1 cellular context compared by ENCODE assay signal in the genomic region with DNA sequence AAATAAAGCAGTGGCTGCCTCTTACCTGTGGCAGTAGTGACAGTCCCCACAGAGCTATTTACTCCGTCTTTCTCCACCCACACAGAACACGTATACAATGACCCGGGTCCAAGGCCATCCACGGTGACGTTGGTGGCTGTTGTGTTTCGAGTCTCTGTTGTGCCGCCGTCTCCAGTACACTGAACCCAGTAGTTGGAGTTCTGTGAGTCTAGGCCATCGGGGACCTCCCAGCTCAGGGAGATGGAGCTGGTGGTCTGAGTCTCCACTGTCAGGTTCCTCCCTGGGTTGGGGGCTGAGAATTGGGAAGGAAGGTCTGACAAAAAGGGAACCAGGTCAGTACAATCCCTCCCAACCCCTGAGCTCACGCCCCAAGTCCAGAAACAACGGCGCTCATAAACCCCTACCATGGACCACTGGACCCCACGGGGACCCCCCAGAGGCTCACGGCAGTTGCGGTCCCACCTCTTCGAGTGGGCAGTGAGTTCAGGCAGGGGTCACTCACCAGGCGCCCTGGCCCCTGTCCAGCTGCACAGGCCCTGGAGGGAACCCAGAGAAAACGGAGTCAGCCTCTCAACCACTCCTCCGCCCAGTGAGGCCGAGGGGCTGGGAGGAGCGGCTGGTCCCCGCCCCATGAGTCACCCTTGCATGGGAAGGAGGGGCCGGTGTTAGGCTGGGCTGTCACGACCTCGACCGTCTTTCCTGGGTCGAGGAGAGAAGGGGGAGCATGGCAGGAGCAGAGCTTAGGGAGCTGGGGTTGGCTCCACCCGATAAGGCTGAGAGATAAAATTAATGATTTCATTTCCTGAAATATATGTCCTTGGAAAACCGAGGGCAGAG.
TF ChIP-seq lines count a peak whose summit lies in the region.

No MANE protein-coding gene starts in this region.

TF ChIP-seq in HCT116, 20 proteins besides CTCF, POLR2A, EP300 and RAD21 (continued from another document):
- TF ChIP-seq, protein P1, sequence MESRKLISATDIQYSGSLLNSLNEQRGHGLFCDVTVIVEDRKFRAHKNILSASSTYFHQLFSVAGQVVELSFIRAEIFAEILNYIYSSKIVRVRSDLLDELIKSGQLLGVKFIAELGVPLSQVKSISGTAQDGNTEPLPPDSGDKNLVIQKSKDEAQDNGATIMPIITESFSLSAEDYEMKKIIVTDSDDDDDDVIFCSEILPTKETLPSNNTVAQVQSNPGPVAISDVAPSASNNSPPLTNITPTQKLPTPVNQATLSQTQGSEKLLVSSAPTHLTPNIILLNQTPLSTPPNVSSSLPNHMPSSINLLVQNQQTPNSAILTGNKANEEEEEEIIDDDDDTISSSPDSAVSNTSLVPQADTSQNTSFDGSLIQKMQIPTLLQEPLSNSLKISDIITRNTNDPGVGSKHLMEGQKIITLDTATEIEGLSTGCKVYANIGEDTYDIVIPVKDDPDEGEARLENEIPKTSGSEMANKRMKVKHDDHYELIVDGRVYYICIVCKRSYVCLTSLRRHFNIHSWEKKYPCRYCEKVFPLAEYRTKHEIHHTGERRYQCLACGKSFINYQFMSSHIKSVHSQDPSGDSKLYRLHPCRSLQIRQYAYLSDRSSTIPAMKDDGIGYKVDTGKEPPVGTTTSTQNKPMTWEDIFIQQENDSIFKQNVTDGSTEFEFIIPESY (IDR thresholded peaks at IDR 0.05; ENCODE audit: extremely low read depth, insufficient replicate concordance, low read length), result no peak
- TF ChIP-seq SIN3A (IDR thresholded peaks at IDR 0.05; ENCODE audit: low read depth) (peak; percentile 81; the same call in 1 of the 2 replicates), POLR2AphosphoS5 (IDR thresholded peaks at IDR 0.05; ENCODE audit: low read depth, low read length) (peak; percentile 80), EZH2phosphoT487 (IDR thresholded peaks at IDR 0.05; ENCODE audit: borderline replicate concordance) (no peak)
TF ChIP-seq in HCT116: peak in this region for 10.
